16 cellular contexts compared by ENCODE assay signal in the genomic region with DNA sequence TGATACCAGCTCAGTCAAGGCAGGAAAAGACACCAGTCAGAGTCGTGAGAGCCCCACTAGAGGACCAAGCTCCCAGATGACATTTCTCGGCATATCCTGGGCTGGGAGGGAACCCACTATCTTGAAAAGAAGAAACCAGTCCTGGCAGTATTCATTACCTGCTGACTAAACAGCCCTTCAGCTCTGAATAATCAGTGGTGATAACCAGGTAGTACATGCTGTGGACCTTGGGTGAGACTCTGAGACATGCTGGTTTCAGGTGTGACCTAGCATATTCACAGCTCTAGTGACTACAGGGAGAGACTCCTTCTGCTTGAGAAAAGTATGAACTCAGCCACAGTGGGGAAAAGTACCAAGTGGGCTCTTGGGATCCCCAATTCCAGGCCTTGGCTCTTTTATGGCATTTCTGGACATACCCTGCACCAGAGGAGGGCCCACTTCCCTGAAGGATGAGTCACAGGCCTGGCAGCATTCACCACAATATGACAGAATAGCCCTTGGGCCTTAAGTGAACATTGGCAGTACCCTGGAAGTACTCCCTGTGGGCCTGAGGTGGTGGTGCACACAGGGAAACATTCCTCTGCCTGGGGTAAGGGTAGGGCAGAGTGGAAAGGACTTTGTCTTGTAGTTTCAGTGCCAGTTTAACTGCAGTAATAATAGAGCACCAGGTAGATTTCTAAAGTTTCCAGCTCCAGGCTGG.
DNase-seq lines count a peak whose midpoint lies in the region; ATAC-seq and TF ChIP-seq lines count a peak whose summit lies in the region.
"Had no signal": no experiment of that assay in that cellular context is flagged by ENCODE, and none has a peak within 500 bp of the region (broad histone marks: within the 10 kb centered on the region; RNA-seq: fewer than 3 reads in every experiment).

No MANE protein-coding gene starts in this region.

- no peak overlapping the region for H3K9ac ChIP-seq in trophoblast cell (ENCODE audit: low read length)

- H3K36me3 ChIP-seq in PC-9 (ENCODE audit: low read depth), result no peaks in the 10 kb centered on the region
- no peaks in the 10 kb centered on the region for H3K36me3 ChIP-seq in trophoblast cell (ENCODE audit: control insufficient read depth in 1 of 2, insufficient read depth in 2 of 2, low read length in 2 of 2)
- H3K36me3 ChIP-seq: heart right ventricle, right lobe of liver had no signal

- peak overlapping the region; percentile 78 for H3K18ac ChIP-seq in trophoblast cell (ENCODE audit: low read length)

- no peaks in the 10 kb centered on the region for H3K9me2 ChIP-seq in PC-9 (ENCODE audit: insufficient read depth)

- BruUV-seq in PC-9 (replicated peaks; lab: Mats Ljungman, UMichigan), result no TSS peak

- TF ChIP-seq CTCF in PC-9 (conservative IDR thresholded peaks at IDR 0.05) (no peak), chondrocyte (IDR thresholded peaks at IDR 0.05) (peak; percentile 10)

- H4K91ac ChIP-seq in trophoblast cell (ENCODE audit: low read depth, low read length), result peak overlapping the region; percentile 95

- DNase-seq in PC-9 (peak; percentile 59 to 63), chondrocyte (ENCODE audit: low spot score) (no peak), trophoblast cell (peak; percentile 8 to 18), HUDEP-2 (lab: John Stamatoyannopoulos, UW; ENCODE audit: unreplicated experiment in 76 of 76) (no peak), left cardiac atrium (no peak), NCI-H2107 treated with DMSO at 0.1 percent for 48 hours (lab: John Stamatoyannopoulos, UW; ENCODE audit: unreplicated experiment) (no peak)
- DNase-seq: activated CD4-positive, alpha-beta T cell treated with anti-CD3 and anti-CD28 coated beads for 48 hours; activated T-cell treated with anti-CD3 and anti-CD28 coated beads, Interleukin-2, amount 50 U/mL, for 4 hours; amygdala; CD4-positive, CD25-positive, alpha-beta regulatory T cell; heart right ventricle; right lobe of liver; stimulated activated naive CD8-positive, alpha-beta T cell treated with anti-CD3 and anti-CD28 coated beads, Interleukin-15, amount 100 ng/mL, for 72 hours; T-cell had no signal

- peak overlapping the region; percentile 50 for H3K27ac Mint-ChIP-seq in chondrocyte (ENCODE audit: unreplicated experiment)
- H3K27ac Mint-ChIP-seq: CD4-positive, CD25-positive, alpha-beta regulatory T cell; stimulated activated naive CD8-positive, alpha-beta T cell treated with anti-CD3 and anti-CD28 coated beads, Interleukin-15, amount 100 ng/mL, for 72 hours; T-cell had no signal

- peaks cover 26% of the 10 kb centered on the region for H3K4me1 Mint-ChIP-seq in chondrocyte (ENCODE audit: low read depth)
- H3K4me1 Mint-ChIP-seq: CD4-positive, CD25-positive, alpha-beta regulatory T cell; stimulated activated naive CD8-positive, alpha-beta T cell treated with anti-CD3 and anti-CD28 coated beads, Interleukin-15, amount 100 ng/mL, for 72 hours; T-cell had no signal

- intact Hi-C loops in PC-9 (cut with micrococcal nuclease; ENCODE audit: unreplicated experiment), result no loop called here
- intact Hi-C loops in left cardiac atrium (cut with DNase I), result no loop called here

- H3K4me3 Mint-ChIP-seq in chondrocyte (ENCODE audit: unreplicated experiment), result no peak overlapping the region
- H3K4me3 Mint-ChIP-seq: activated T-cell treated with anti-CD3 and anti-CD28 coated beads, Interleukin-2, amount 50 U/mL, for 4 hours; CD4-positive, CD25-positive, alpha-beta regulatory T cell; stimulated activated naive CD8-positive, alpha-beta T cell treated with anti-CD3 and anti-CD28 coated beads, Interleukin-15, amount 100 ng/mL, for 72 hours; T-cell had no signal

- peak overlapping the region; percentile 65 for H3K4ac ChIP-seq in trophoblast cell (ENCODE audit: low read depth, low read length)

- peaks cover 15% of the 10 kb centered on the region for H3K36me3 Mint-ChIP-seq in chondrocyte (ENCODE audit: low read depth)
- H3K36me3 Mint-ChIP-seq: CD4-positive, CD25-positive, alpha-beta regulatory T cell; T-cell had no signal

- POLR2A ChIA-PET in PC-9 (lab: Charles Lee; ENCODE audit: unreplicated experiment), result no interaction called here

- H3K79me1 ChIP-seq in trophoblast cell (ENCODE audit: low read length), result peaks cover 34% of the 10 kb centered on the region

- peak overlapping the region; percentile 99 for H2BK12ac ChIP-seq in trophoblast cell (ENCODE audit: low read length)

- ATAC-seq in GM18870 (IDR thresholded peaks at IDR 0.05; ENCODE audit: unreplicated experiment) (peak; percentile 12), HG03442 (IDR thresholded peaks at IDR 0.05; ENCODE audit: unreplicated experiment) (no peak), left cardiac atrium (no peak)
- ATAC-seq: activated T-cell treated with anti-CD3 and anti-CD28 coated beads, Interleukin-2, amount 50 U/mL, for 4 hours; heart right ventricle; stimulated activated naive CD8-positive, alpha-beta T cell treated with anti-CD3 and anti-CD28 coated beads, Interleukin-15, amount 100 ng/mL, for 72 hours; T-cell had no signal

- no peaks in the 10 kb centered on the region for H4K20me1 ChIP-seq in PC-9 (ENCODE audit: insufficient read depth)

- peak overlapping the region; percentile 82 for H3K14ac ChIP-seq in trophoblast cell (ENCODE audit: low read length)

- peak overlapping the region; percentile 79 for H4K8ac ChIP-seq in trophoblast cell (ENCODE audit: low read depth, low read length)

- CTCF ChIA-PET in PC-9 (lab: Charles Lee), result no interaction called here

- H3K79me2 ChIP-seq in PC-9 (ENCODE audit: low read depth), result no peaks in the 10 kb centered on the region
- H3K79me2 ChIP-seq in trophoblast cell (ENCODE audit: control insufficient read depth, insufficient read depth, low read length, poor library complexity), result peaks cover 11% of the 10 kb centered on the region

- H3K4me1 ChIP-seq in PC-9 (replicated peaks; ENCODE audit: insufficient read depth) (peaks cover 9% of the 10 kb centered on the region; the same call in 1 of the 2 replicates), trophoblast cell (ENCODE audit: control insufficient read depth in 1 of 2, insufficient read depth in 2 of 2, low read length in 2 of 2) (peaks cover 18 to 21% of the 10 kb centered on the region in 2 experiments)
- H3K4me1 ChIP-seq: heart right ventricle, right lobe of liver had no signal

- no peak overlapping the region for H3K23ac ChIP-seq in trophoblast cell (ENCODE audit: low read length)

- H3K27ac ChIP-seq in PC-9, result no peak overlapping the region
- H3K27ac ChIP-seq in trophoblast cell (ENCODE audit: low read depth, low read length), result peak overlapping the region; percentile 71
- H3K27ac ChIP-seq: heart right ventricle, right lobe of liver had no signal

- H3K9me3 ChIP-seq in PC-9 (ENCODE audit: insufficient read depth, low read depth), result peaks cover 3% of the 10 kb centered on the region; the same call in 1 of the 2 replicates
- H3K9me3 ChIP-seq in trophoblast cell (ENCODE audit: insufficient read depth, low read depth, low read length), result no peaks in the 10 kb centered on the region
- H3K9me3 ChIP-seq: right lobe of liver had no signal

- H3K4me2 ChIP-seq in PC-9, result no peak overlapping the region
- H3K4me2 ChIP-seq in trophoblast cell (ENCODE audit: low read length), result no peak overlapping the region

- peak overlapping the region; percentile 8 for H4K12ac ChIP-seq in trophoblast cell (ENCODE audit: low read depth, low read length)

- H3K4me3 ChIP-seq in PC-9 (no peak overlapping the region), trophoblast cell (ENCODE audit: low read depth, low read length) (no peak overlapping the region)
- H3K4me3 ChIP-seq: heart right ventricle, right lobe of liver had no signal

- no peaks in the 10 kb centered on the region for H3K27me3 ChIP-seq in PC-9 (ENCODE audit: insufficient read depth, low read depth)
- H3K27me3 ChIP-seq in trophoblast cell (ENCODE audit: insufficient read depth, low read length), result no peaks in the 10 kb centered on the region
- H3K27me3 ChIP-seq: heart right ventricle, right lobe of liver had no signal

- no peaks in the 10 kb centered on the region for H3K27me3 Mint-ChIP-seq in chondrocyte (ENCODE audit: low read depth)

- H2BK5ac ChIP-seq in trophoblast cell (ENCODE audit: low read depth, low read length, poor library complexity), result peak overlapping the region; percentile 93

- peak overlapping the region; percentile 99 for H2AK5ac ChIP-seq in trophoblast cell (ENCODE audit: low read length)

- WGBS in trophoblast cell (ENCODE audit: extremely low coverage, insufficient coverage, insufficient read length), result no CpG with 5 or more reads among the region's 2 CpGs

- no peak overlapping the region for H2AFZ ChIP-seq in PC-9
- H2AFZ ChIP-seq in trophoblast cell (ENCODE audit: insufficient read depth, low read length, poor library complexity), result peak overlapping the region; percentile 12

- peak overlapping the region; percentile 98 for H2BK120ac ChIP-seq in trophoblast cell (ENCODE audit: insufficient read depth, low read length, poor library complexity)

- peaks cover 37% of the 10 kb centered on the region for H3K9me3 Mint-ChIP-seq in chondrocyte (ENCODE audit: low read depth)

- no peaks in the 10 kb centered on the region for H3F3A ChIP-seq in PC-9 (ENCODE audit: insufficient read depth, low read depth)

Comparison
In these comparisons a context has a peak if more than half of its experiments do, and no peak if none do; other contexts are left out.
1. DNase-seq: peak in PC-9 (2 of 2) and trophoblast cell (2 of 2); none in chondrocyte (single experiment), HUDEP-2 (0 of 76), left cardiac atrium (single experiment) and NCI-H2107 treated with DMSO at 0.1 percent for 48 hours (single experiment).